ENCODE assay signal across 1 cellular context in genomic region chr17:45135192-45135977, GRCh38.
TF ChIP-seq lines count a peak whose summit lies in the region.

A gene with protein sequence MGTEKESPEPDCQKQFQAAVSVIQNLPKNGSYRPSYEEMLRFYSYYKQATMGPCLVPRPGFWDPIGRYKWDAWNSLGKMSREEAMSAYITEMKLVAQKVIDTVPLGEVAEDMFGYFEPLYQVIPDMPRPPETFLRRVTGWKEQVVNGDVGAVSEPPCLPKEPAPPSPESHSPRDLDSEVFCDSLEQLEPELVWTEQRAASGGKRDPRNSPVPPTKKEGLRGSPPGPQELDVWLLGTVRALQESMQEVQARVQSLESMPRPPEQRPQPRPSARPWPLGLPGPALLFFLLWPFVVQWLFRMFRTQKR (plus strand): TSS chr17:45135687. CDS start chr17:45136145, 458 bp downstream.

TF ChIP-seq in HepG2, 621 proteins besides CTCF, POLR2A, EP300 and RAD21 (continued from another document and continues in another):
- TF ChIP-seq, protein P1, sequence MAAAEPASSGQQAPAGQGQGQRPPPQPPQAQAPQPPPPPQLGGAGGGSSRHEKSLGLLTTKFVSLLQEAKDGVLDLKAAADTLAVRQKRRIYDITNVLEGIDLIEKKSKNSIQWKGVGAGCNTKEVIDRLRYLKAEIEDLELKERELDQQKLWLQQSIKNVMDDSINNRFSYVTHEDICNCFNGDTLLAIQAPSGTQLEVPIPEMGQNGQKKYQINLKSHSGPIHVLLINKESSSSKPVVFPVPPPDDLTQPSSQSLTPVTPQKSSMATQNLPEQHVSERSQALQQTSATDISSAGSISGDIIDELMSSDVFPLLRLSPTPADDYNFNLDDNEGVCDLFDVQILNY (CRISPR knock-in tag; conservative IDR thresholded peaks at IDR 0.05), result peak; percentile 60; the same call in 1 of the 2 replicates
- TF ChIP-seq, protein P2, sequence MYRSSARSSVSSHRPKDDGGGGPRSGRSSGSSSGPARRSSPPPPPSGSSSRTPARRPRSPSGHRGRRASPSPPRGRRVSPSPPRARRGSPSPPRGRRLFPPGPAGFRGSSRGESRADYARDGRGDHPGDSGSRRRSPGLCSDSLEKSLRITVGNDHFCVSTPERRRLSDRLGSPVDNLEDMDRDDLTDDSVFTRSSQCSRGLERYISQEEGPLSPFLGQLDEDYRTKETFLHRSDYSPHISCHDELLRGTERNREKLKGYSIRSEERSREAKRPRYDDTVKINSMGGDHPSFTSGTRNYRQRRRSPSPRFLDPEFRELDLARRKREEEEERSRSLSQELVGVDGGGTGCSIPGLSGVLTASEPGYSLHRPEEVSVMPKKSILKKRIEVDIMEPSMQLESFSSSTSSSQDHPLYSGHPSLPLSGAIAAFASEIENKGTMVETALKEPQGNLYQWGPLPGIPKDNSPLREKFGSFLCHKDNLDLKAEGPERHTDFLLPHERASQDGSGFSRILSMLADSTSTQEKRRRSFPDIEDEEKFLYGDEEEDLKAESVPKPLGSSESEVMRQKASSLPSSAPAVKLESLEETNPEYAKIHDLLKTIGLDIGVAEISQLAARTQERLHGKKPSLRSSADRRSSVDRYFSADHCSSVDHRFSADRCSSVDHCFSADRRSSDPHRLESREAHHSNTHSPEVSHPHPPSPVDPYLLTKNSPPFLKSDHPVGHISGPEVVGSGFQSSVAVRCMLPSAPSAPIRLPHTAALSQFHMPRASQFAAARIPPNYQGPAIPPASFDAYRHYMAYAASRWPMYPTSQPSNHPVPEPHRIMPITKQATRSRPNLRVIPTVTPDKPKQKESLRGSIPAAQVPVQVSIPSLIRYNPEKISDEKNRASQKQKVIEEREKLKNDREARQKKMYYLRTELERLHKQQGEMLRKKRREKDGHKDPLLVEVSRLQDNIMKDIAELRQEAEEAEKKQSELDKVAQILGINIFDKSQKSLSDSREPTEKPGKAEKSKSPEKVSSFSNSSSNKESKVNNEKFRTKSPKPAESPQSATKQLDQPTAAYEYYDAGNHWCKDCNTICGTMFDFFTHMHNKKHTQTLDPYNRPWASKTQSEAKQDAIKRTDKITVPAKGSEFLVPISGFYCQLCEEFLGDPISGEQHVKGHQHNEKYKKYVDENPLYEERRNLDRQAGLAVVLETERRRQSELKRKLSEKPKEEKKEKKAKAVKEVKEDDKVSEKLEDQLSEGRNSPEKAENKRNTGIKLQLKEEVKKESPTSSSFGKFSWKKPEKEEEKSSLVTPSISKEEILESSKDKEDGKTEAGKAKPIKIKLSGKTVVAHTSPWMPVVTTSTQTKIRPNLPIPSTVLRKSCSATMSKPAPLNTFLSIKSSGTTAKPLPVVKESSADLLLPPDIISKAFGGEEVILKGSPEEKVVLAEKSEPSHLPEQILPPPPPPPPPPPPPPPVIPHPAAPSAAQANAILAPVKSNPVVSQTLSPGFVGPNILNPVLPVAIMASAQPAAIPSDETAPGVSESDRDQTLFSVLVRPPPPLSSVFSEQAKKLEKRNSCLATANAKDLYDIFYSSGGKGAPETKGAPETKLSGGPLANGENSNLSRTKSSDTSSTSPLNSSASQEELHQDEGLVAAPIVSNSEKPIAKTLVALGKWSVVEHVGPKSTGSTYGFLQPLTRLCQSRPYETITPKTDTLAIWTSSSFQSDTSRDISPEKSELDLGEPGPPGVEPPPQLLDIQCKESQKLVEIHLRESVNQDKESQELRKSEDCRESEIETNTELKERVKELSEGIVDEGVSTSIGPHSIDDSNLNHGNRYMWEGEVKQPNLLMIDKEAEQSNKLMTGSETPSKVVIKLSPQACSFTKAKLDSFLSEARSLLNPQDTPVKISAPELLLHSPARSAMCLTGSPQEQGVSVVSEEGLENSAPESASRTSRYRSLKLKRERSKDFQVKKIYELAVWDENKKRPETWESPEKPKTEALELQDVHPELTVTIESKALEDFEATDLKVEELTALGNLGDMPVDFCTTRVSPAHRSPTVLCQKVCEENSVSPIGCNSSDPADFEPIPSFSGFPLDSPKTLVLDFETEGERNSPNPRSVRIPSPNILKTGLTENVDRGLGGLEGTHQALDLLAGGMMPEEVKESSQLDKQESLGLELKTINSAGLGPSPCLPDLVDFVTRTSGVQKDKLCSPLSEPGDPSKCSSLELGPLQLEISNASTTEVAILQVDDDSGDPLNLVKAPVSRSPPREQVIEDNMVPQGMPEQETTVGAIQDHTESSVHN (CRISPR knock-in tag; IDR thresholded peaks at IDR 0.05), result no peak
- TF ChIP-seq ZNF574 (CRISPR knock-in tag; IDR thresholded peaks at IDR 0.05), result peak; percentile 82; the same call in 1 of the 2 replicates
- no peak for TF ChIP-seq SCMH1 (CRISPR knock-in tag; IDR thresholded peaks at IDR 0.05; ENCODE audit: borderline replicate concordance)
- no peak for TF ChIP-seq JDP2 (CRISPR knock-in tag; IDR thresholded peaks at IDR 0.05; ENCODE audit: borderline replicate concordance)
- TF ChIP-seq ZNF142 (CRISPR knock-in tag; IDR thresholded peaks at IDR 0.05), result peak; percentile 67; the same call in 1 of the 2 replicates
- TF ChIP-seq CREM (IDR thresholded peaks at IDR 0.05), result peak; percentile 87
- no peak; the same call in 1 of the 2 replicates for TF ChIP-seq CREM (CRISPR knock-in tag; IDR thresholded peaks at IDR 0.05)
- TF ChIP-seq CREBL2 (CRISPR knock-in tag; IDR thresholded peaks at IDR 0.05; ENCODE audit: borderline replicate concordance), result peak; percentile 91; the same call in 1 of the 2 replicates
- TF ChIP-seq ZNF460 (CRISPR knock-in tag; IDR thresholded peaks at IDR 0.05; ENCODE audit: borderline replicate concordance), result peak; percentile 56; the same call in 1 of the 2 replicates
- TF ChIP-seq THAP8 (CRISPR knock-in tag; IDR thresholded peaks at IDR 0.05; ENCODE audit: borderline replicate concordance), result no peak
- TF ChIP-seq DMAP1 (CRISPR knock-in tag; IDR thresholded peaks at IDR 0.05), result peak; percentile 84
- TF ChIP-seq NPAS2 (CRISPR knock-in tag; IDR thresholded peaks at IDR 0.05; ENCODE audit: borderline replicate concordance), result no peak
- TF ChIP-seq ZSCAN29 (CRISPR knock-in tag; conservative IDR thresholded peaks at IDR 0.05), result no peak
- no peak for TF ChIP-seq CBX2 (IDR thresholded peaks at IDR 0.05; ENCODE audit: low read depth, low read length)
- TF ChIP-seq CBX2 (CRISPR knock-in tag; IDR thresholded peaks at IDR 0.05; ENCODE audit: low read depth), result no peak; the same call in 1 of the 2 replicates
- peak; percentile 81 for TF ChIP-seq ARID5B (CRISPR knock-in tag; IDR thresholded peaks at IDR 0.05)
- TF ChIP-seq, protein P3, sequence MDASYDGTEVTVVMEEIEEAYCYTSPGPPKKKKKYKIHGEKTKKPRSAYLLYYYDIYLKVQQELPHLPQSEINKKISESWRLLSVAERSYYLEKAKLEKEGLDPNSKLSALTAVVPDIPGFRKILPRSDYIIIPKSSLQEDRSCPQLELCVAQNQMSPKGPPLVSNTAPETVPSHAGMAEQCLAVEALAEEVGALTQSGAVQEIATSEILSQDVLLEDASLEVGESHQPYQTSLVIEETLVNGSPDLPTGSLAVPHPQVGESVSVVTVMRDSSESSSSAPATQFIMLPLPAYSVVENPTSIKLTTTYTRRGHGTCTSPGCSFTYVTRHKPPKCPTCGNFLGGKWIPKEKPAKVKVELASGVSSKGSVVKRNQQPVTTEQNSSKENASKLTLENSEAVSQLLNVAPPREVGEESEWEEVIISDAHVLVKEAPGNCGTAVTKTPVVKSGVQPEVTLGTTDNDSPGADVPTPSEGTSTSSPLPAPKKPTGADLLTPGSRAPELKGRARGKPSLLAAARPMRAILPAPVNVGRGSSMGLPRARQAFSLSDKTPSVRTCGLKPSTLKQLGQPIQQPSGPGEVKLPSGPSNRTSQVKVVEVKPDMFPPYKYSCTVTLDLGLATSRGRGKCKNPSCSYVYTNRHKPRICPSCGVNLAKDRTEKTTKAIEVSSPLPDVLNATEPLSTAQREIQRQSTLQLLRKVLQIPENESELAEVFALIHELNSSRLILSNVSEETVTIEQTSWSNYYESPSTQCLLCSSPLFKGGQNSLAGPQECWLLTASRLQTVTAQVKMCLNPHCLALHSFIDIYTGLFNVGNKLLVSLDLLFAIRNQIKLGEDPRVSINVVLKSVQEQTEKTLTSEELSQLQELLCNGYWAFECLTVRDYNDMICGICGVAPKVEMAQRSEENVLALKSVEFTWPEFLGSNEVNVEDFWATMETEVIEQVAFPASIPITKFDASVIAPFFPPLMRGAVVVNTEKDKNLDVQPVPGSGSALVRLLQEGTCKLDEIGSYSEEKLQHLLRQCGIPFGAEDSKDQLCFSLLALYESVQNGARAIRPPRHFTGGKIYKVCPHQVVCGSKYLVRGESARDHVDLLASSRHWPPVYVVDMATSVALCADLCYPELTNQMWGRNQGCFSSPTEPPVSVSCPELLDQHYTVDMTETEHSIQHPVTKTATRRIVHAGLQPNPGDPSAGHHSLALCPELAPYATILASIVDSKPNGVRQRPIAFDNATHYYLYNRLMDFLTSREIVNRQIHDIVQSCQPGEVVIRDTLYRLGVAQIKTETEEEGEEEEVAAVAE (CRISPR knock-in tag; IDR thresholded peaks at IDR 0.05; ENCODE audit: borderline replicate concordance), result peak; percentile 99
